In genomic region chr14:104899781-104900180, GRCh38 we compare ENCODE assay signal across 22 cellular contexts. TPM values are rescaled to one million over a fixed set of nuclear protein-coding genes. Genes with fewer than 3 reads are reported as not detected.
A peak's percentile ranks its signal among the peaks of the same experiment; 100 is the strongest.
DNase-seq lines count a peak whose midpoint lies in the region; ATAC-seq and TF ChIP-seq lines count a peak whose summit lies in the region.
"Had no signal": no experiment of that assay in that cellular context is flagged by ENCODE, and none has a peak within 500 bp of the region (broad histone marks: within the 10 kb centered on the region; RNA-seq: fewer than 3 reads in every experiment).

No MANE protein-coding gene starts in this region.

- H3K4me3 ChIP-seq in KMS-11 (IDR thresholded peaks at IDR 0.05; ENCODE audit: insufficient read depth, low read depth, low read length): no peak overlapping the region
- H3K4me3 ChIP-seq in OCI-LY3 (ENCODE audit: low read length): no peak overlapping the region
- H3K4me3 ChIP-seq in body of pancreas: no peak overlapping the region
- H3K4me3 ChIP-seq: A549; BLaER1 treated with 17β-estradiol and CSF1 and Interleukin-3, amounts not matched to agents 10 nM and 100 nM; GM23248 had no signal

- H3K4me2 ChIP-seq in KMS-11: peak overlapping the region; percentile 84; the same call in 1 of the 2 replicates
- 0 out of 2 replicates have a peak overlapping the region, but pooled peaks have one; percentile 10 for H3K4me2 ChIP-seq in OCI-LY3 (ENCODE audit: low read length)
- H3K4me2 ChIP-seq: A549; BLaER1 treated with 17β-estradiol and CSF1 and Interleukin-3, amounts not matched to agents 10 nM and 100 nM had no signal

- no peak overlapping the region for H3K27ac ChIP-seq in KMS-11
- H3K27ac ChIP-seq in OCI-LY3 (ENCODE audit: low read length): no peak overlapping the region
- H3K27ac ChIP-seq in body of pancreas: no peak overlapping the region
- H3K27ac ChIP-seq: A549; BLaER1 treated with 17β-estradiol and CSF1 and Interleukin-3, amounts not matched to agents 10 nM and 100 nM; GM23248 had no signal

- peak in 3 of 4 donors; percentile 32 to 83 (median 37) for DNase-seq in body of pancreas
- no peak for DNase-seq in kidney glomerular epithelial cell (lab: John Stamatoyannopoulos, UW)
- DNase-seq in kidney tubule cell (ENCODE audit: low spot score): no peak
- no peak for DNase-seq in middle frontal gyrus (ENCODE audit: extremely low spot score, low spot score)
- DNase-seq: 8988T; ACHN; AML-193; BE2C; CD4-positive, alpha-beta T cell; CD8-positive, alpha-beta memory T cell; DMS 273 treated with DMSO at 0.1 percent for 48 hours; DMS79; EL; GF-D8; GM23248 had no signal

- H2AFZ ChIP-seq in KMS-11 (ENCODE audit: low read depth) (no peak overlapping the region), OCI-LY3 (ENCODE audit: low read depth, low read length) (no peak overlapping the region)
- H2AFZ ChIP-seq: GM23248 had no signal

- H4K20me1 ChIP-seq in KMS-11 (ENCODE audit: insufficient read depth) (no peaks in the 10 kb centered on the region), OCI-LY3 (ENCODE audit: insufficient read depth, low read length) (no peaks in the 10 kb centered on the region)

- peaks cover 7% of the 10 kb centered on the region; the same call in 1 of the 2 replicates for H3K9me3 ChIP-seq in OCI-LY3 (ENCODE audit: insufficient read depth, low read length)
- no peaks in the 10 kb centered on the region for H3K9me3 ChIP-seq in body of pancreas
- H3K9me3 ChIP-seq: BE2C; BLaER1 treated with 17β-estradiol and CSF1 and Interleukin-3, amounts not matched to agents 10 nM and 100 nM had no signal

- intact Hi-C loops in body of pancreas (cut with DNase I): no loop called here

- 22 to 23% methylated on average over 2 of the region's 2 CpGs for WGBS in body of pancreas, 2 donors

- ATAC-seq in body of pancreas: no peak
- ATAC-seq: A549, HCT116 had no signal

- H3K4me1 ChIP-seq in KMS-11 (ENCODE audit: low read depth, poor library complexity, severe bottlenecking): peaks cover 75% of the 10 kb centered on the region
- H3K4me1 ChIP-seq in OCI-LY3 (ENCODE audit: low read length): peaks cover 42% of the 10 kb centered on the region
- peaks cover 25% of the 10 kb centered on the region for H3K4me1 ChIP-seq in body of pancreas

- no peak for TF ChIP-seq CTCF in KMS-11 (conservative IDR thresholded peaks at IDR 0.05; ENCODE audit: low read depth, low read length)
- TF ChIP-seq CTCF in OCI-LY3 (IDR thresholded peaks at IDR 0.05; ENCODE audit: low read depth, low read length): no peak
- no peak for TF ChIP-seq CTCF in body of pancreas (IDR thresholded peaks at IDR 0.05)

- TF ChIP-seq POLR2A in body of pancreas (IDR thresholded peaks at IDR 0.05): no peak

- no peak overlapping the region for H3K9ac ChIP-seq in KMS-11
- H3K9ac ChIP-seq in OCI-LY3 (ENCODE audit: low read length): no peak overlapping the region
- H3K9ac ChIP-seq: BLaER1 treated with 17β-estradiol and CSF1 and Interleukin-3, amounts not matched to agents 10 nM and 100 nM; GM23248 had no signal

- H3K36me3 ChIP-seq in KMS-11 (ENCODE audit: insufficient read depth) (no peaks in the 10 kb centered on the region), OCI-LY3 (replicated peaks; ENCODE audit: low read depth, low read length) (peaks cover 3% of the 10 kb centered on the region), body of pancreas (replicated peaks in 1 of 2; ENCODE audit: insufficient read depth in 1 of 2, low read depth in 2 of 2) (no peaks in the 10 kb centered on the region)
- H3K36me3 ChIP-seq: BE2C; BLaER1 treated with 17β-estradiol and CSF1 and Interleukin-3, amounts not matched to agents 10 nM and 100 nM had no signal

- H3K27me3 ChIP-seq in KMS-11 (ENCODE audit: insufficient read depth, low read depth) (no peaks in the 10 kb centered on the region), OCI-LY3 (ENCODE audit: low read depth, low read length) (peaks cover 6% of the 10 kb centered on the region; the same call in 1 of the 2 replicates), body of pancreas (no peaks in the 10 kb centered on the region)
- H3K27me3 ChIP-seq: BLaER1 treated with 17β-estradiol and CSF1 and Interleukin-3, amounts not matched to agents 10 nM and 100 nM had no signal

- no peaks in the 10 kb centered on the region for H3K79me2 ChIP-seq in KMS-11 (ENCODE audit: insufficient read depth, low read depth)
- no peaks in the 10 kb centered on the region for H3K79me2 ChIP-seq in OCI-LY3 (ENCODE audit: low read length)

RNA-seq across cellular contexts. Expression of gene PLD4, which starts 24.9 kb away (rescaled TPM):
- not detected for total RNA-seq in body of pancreas
- total RNA-seq: GM23248, H1, H7 had no signal

RNA-seq across cellular contexts. Expression of gene CEP170B, which starts 34.7 kb away (rescaled TPM):
- total RNA-seq in body of pancreas: 10 to 100 TPM; 23.6 to 41.9 TPM

Comparison
In these comparisons a context has a peak if more than half of its experiments do, and no peak if none do; other contexts are left out.
1. DNase-seq: peak in body of pancreas (3 of 4); none in kidney glomerular epithelial cell (single experiment), kidney tubule cell (single experiment) and middle frontal gyrus (single experiment).